ENCODE assay signal across 9 cellular contexts in the genomic region with DNA sequence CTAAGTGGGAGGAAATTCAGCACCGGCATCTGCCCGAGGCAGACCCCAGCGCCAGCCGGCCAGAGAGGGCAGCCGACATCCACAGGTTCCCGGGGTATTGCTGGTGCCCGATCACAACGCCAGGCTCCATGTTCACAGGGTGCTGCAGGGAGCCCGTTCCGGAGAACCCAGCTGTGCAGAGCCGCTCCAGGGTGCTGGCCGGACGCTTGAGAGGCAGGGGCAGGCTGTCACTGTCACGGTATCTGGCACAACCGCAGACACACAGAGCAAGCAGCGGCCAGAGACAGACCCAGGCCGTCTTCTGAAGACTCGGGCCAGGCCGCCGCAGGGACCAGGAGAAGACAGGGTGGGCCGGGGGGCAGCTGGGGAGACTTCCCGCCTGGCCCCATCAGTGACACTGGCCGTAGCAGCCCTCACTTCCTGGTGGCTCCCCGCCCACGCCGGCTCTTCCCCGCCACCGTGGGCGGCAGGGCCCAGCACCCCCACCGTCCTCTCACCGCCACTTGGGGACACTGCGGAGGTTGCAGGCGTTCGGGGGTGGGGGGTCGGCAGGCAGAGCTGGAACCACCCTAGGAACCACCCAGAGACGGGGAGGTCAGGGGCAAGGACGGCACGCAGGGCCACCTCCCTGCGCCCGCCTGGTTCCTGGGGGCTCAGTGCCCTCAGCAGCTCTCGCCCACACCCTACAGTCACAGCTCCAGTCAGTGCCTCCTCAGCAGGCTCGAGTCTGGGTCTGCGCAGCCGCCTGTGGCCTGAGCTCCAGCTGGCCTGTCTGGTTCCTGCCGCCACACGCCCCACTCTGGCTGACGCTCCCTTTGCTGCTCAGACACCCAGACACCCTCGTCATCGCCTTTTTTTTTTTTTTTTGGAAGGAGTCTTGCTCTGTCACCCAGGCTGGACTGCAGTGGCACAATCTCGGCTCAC. TPM values are rescaled to one million over a fixed set of nuclear protein-coding genes. Genes with fewer than 3 reads are reported as not detected.
DNase-seq lines count a peak whose midpoint lies in the region; ATAC-seq, FAIRE-seq and TF ChIP-seq lines count a peak whose summit lies in the region.
"Had no signal": no experiment of that assay in that cellular context is flagged by ENCODE, and none has a peak within 500 bp of the region (broad histone marks: within the 10 kb centered on the region; RNA-seq: fewer than 3 reads in every experiment).

No MANE protein-coding gene starts in this region.

- H3K36me3 Mint-ChIP-seq in activated B cell treated with CpG ODN at 0.5 μM for 24 hours (ENCODE audit: low read depth) (peaks cover 23% of the 10 kb centered on the region), neural progenitor cell (no peaks in the 10 kb centered on the region)

- peaks cover 82% of the 10 kb centered on the region for H4K20me1 ChIP-seq in DND-41 (ENCODE audit: insufficient read depth, low read length)
- H4K20me1 ChIP-seq in neural progenitor cell (ENCODE audit: low read depth): peaks cover 85% of the 10 kb centered on the region

- H3K27me3 Mint-ChIP-seq in activated B cell treated with CpG ODN at 0.5 μM for 24 hours: no peaks in the 10 kb centered on the region
- H3K27me3 Mint-ChIP-seq in neural progenitor cell (ENCODE audit: insufficient read depth, low read depth): no peaks in the 10 kb centered on the region

- no peak for DNase-seq in DND-41
- DNase-seq in activated B cell treated with CpG ODN at 0.5 μM for 24 hours: no peak
- peak; percentile 61 to 79 (median 75) for DNase-seq in effector memory CD4-positive, alpha-beta T cell
- DNase-seq in neural progenitor cell (ENCODE audit: low spot score): no peak
- no peak for DNase-seq in H54 (ENCODE audit: insufficient read length, low spot score)
- DNase-seq: GF-D8 had no signal

- POLR2A ChIA-PET in activated B cell treated with CpG ODN at 0.5 μM for 24 hours (lab: Charles Lee): interaction anchor here (0.5 to 3.2 kb wide), 4 partner anchors 10 to 616 kb away, joined by 4 to 21 read pairs (median 8); a partner anchor contains a TSS

- TF ChIP-seq POLR2A in H54 (IDR thresholded peaks at IDR 0.05; ENCODE audit: low read depth, low read length): no peak

- H3F3A ChIP-seq in neural progenitor cell (ENCODE audit: low read depth): peaks cover 6% of the 10 kb centered on the region

- H2AFZ ChIP-seq in DND-41 (ENCODE audit: low read depth, low read length) (no peak overlapping the region), neural progenitor cell (replicated peaks) (no peak overlapping the region)

- H3K4me2 ChIP-seq in DND-41 (ENCODE audit: insufficient read depth, low read length): peak overlapping the region; percentile 95; the same call in 1 of the 2 replicates
- H3K4me2 ChIP-seq in neural progenitor cell: no peak overlapping the region

- H3K4me1 ChIP-seq in DND-41 (ENCODE audit: insufficient read depth, low read length) (peaks cover 48% of the 10 kb centered on the region), neural progenitor cell (peaks cover 12% of the 10 kb centered on the region)
- peaks cover 61% of the 10 kb centered on the region for H3K4me1 ChIP-seq in effector memory CD4-positive, alpha-beta T cell (ENCODE audit: control insufficient read depth, insufficient read depth, low read length, poor library complexity, severe bottlenecking)

- ATAC-seq in DND-41 (ENCODE audit: insufficient read depth, low read depth) (no peak), activated B cell treated with CpG ODN at 0.5 μM for 24 hours (ENCODE audit: low read depth) (no peak), GM19452 (IDR thresholded peaks at IDR 0.05; ENCODE audit: unreplicated experiment) (no peak), HG02798 (IDR thresholded peaks at IDR 0.05; ENCODE audit: poor library complexity, unreplicated experiment) (no peak), GM21515 (IDR thresholded peaks at IDR 0.05; ENCODE audit: unreplicated experiment) (no peak)

- H3K9me3 Mint-ChIP-seq in activated B cell treated with CpG ODN at 0.5 μM for 24 hours: no peaks in the 10 kb centered on the region
- H3K9me3 Mint-ChIP-seq in neural progenitor cell: peaks cover under 1% of the 10 kb centered on the region

- H3K27ac ChIP-seq in DND-41 (ENCODE audit: low read length): no peak overlapping the region
- peak overlapping the region; percentile 94 for H3K27ac ChIP-seq in effector memory CD4-positive, alpha-beta T cell (ENCODE audit: insufficient read depth, low read length, poor library complexity, severe bottlenecking)
- no peak overlapping the region for H3K27ac ChIP-seq in neural progenitor cell

- CTCF ChIA-PET in activated B cell treated with CpG ODN at 0.5 μM for 24 hours (lab: Charles Lee): interaction anchor here (1.4 kb wide), 1 partner anchor 75 kb away, joined by 3 read pairs; no protein-coding TSS in a partner anchor

- H3K4me1 Mint-ChIP-seq in activated B cell treated with CpG ODN at 0.5 μM for 24 hours (peaks cover 55% of the 10 kb centered on the region), neural progenitor cell (peaks cover 20% of the 10 kb centered on the region)

- intact Hi-C loops in activated B cell treated with CpG ODN at 0.5 μM for 24 hours (cut with micrococcal nuclease): no loop called here

- no peaks in the 10 kb centered on the region for H3K27me3 ChIP-seq in DND-41 (ENCODE audit: insufficient read depth, low read length, poor library complexity)
- H3K27me3 ChIP-seq in effector memory CD4-positive, alpha-beta T cell (replicated peaks; ENCODE audit: control insufficient read depth, insufficient read depth, low read length, poor library complexity, severe bottlenecking): no peaks in the 10 kb centered on the region
- no peaks in the 10 kb centered on the region for H3K27me3 ChIP-seq in neural progenitor cell

- H3K4me3 ChIP-seq in DND-41 (ENCODE audit: low read depth in 1 of 2, low read length in 2 of 2) (no peak overlapping the region), neural progenitor cell (no peak overlapping the region)
- peak overlapping the region; percentile 17 for H3K4me3 ChIP-seq in effector memory CD4-positive, alpha-beta T cell (ENCODE audit: insufficient read depth, low read depth, low read length, poor library complexity, severe bottlenecking)

- H3K79me2 ChIP-seq in DND-41 (ENCODE audit: insufficient read depth, low read length): peaks cover 92% of the 10 kb centered on the region
- peaks cover 88% of the 10 kb centered on the region for H3K79me2 ChIP-seq in neural progenitor cell (ENCODE audit: low read depth)

- TF ChIP-seq CTCF in DND-41 (IDR thresholded peaks at IDR 0.05; ENCODE audit: borderline replicate concordance, extremely low read depth, low read length, poor library complexity, severe bottlenecking): no peak
- no peak for TF ChIP-seq CTCF in activated B cell treated with CpG ODN at 0.5 μM for 24 hours (IDR thresholded peaks at IDR 0.05)
- no peak for TF ChIP-seq CTCF in neural progenitor cell (IDR thresholded peaks at IDR 0.05)

- no peak overlapping the region for H3K9ac ChIP-seq in DND-41 (ENCODE audit: low read depth, low read length)
- H3K9ac ChIP-seq in neural progenitor cell: no peak overlapping the region

- peak overlapping the region; percentile 95 for H3K4me3 Mint-ChIP-seq in activated B cell treated with CpG ODN at 0.5 μM for 24 hours
- no peak overlapping the region for H3K4me3 Mint-ChIP-seq in neural progenitor cell

- no peak for FAIRE-seq in H54 (lab: Jason Lieb, UNC)

- H3K27ac Mint-ChIP-seq in activated B cell treated with CpG ODN at 0.5 μM for 24 hours: peak overlapping the region; percentile 96
- peak overlapping the region; percentile 37 for H3K27ac Mint-ChIP-seq in neural progenitor cell

- H3K9me3 ChIP-seq in DND-41 (ENCODE audit: insufficient read depth, low read length, severe bottlenecking) (no peaks in the 10 kb centered on the region), neural progenitor cell (ENCODE audit: low read depth) (no peaks in the 10 kb centered on the region)
- H3K9me3 ChIP-seq in effector memory CD4-positive, alpha-beta T cell (ENCODE audit: control insufficient read depth, low read length): no peaks in the 10 kb centered on the region

- H3K36me3 ChIP-seq in DND-41 (ENCODE audit: insufficient read depth, low read length) (peaks cover 66% of the 10 kb centered on the region), neural progenitor cell (no peaks in the 10 kb centered on the region)
- peaks cover 31% of the 10 kb centered on the region for H3K36me3 ChIP-seq in effector memory CD4-positive, alpha-beta T cell (ENCODE audit: control insufficient read depth, insufficient read depth, low read length)

RNA-seq across cellular contexts. Expression of a gene that starts 3.8 kb away (rescaled TPM):
- total RNA-seq in activated B cell treated with CpG ODN at 0.5 μM for 24 hours (75.9 and 82.7 TPM in 2 replicates), neural progenitor cell (ENCODE audit: low replicate concordance) (9.7 and 50.9 TPM in 2 replicates)

RNA-seq across cellular contexts. Expression of a gene that starts 17.0 kb away (rescaled TPM):
- total RNA-seq in activated B cell treated with CpG ODN at 0.5 μM for 24 hours: 2.1 and 2.2 TPM in 2 replicates
- 2.4 and 21.9 TPM in 2 replicates for total RNA-seq in neural progenitor cell (ENCODE audit: low replicate concordance)

RNA-seq across cellular contexts. Expression of a gene that starts 19.5 kb away (rescaled TPM):
- 0.64 and 0.73 TPM in 2 replicates for total RNA-seq in activated B cell treated with CpG ODN at 0.5 μM for 24 hours
- total RNA-seq in neural progenitor cell (ENCODE audit: low replicate concordance): 0.37 TPM in 1 of 2 replicates, not detected in the other

RNA-seq across cellular contexts. Expression of a gene that starts 25.8 kb away (rescaled TPM):
- 54.7 and 58.2 TPM in 2 replicates for total RNA-seq in activated B cell treated with CpG ODN at 0.5 μM for 24 hours
- total RNA-seq in neural progenitor cell (ENCODE audit: low replicate concordance): 14.1 and 68.6 TPM in 2 replicates

RNA-seq across cellular contexts. Expression of a gene that starts 36.1 kb away (rescaled TPM):
- total RNA-seq in activated B cell treated with CpG ODN at 0.5 μM for 24 hours (not detected in 2 replicates), neural progenitor cell (ENCODE audit: low replicate concordance) (not detected in 2 replicates)

Comparison
In these comparisons a context has a peak if more than half of its experiments do, and no peak if none do; other contexts are left out.
1. DNase-seq: peak in effector memory CD4-positive, alpha-beta T cell (3 of 3); none in DND-41 (single experiment), activated B cell treated with CpG ODN at 0.5 μM for 24 hours (single experiment), neural progenitor cell (single experiment) and H54 (single experiment).